Comparison of ENCODE assay signal across 1 cellular context in the genomic region with DNA sequence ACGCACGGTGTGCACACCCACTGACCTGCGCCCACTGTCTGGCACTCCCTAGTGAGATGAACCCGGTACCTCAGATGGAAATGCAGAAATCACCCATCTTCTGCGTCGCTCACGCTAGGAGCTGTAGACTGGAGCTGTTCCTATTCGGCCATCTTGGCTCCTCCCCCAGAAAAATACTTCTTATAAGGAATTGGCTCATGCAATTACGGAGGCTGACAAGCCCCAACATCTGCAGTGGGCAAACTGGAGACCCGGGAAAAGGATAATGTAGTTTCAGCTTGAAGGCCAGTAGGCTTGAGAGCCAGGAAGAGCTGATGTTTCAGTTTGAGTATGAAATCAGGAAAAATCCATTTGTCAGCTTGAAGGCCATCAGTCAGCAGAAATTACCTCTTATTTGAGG.
A peak's percentile ranks its signal among the peaks of the same experiment; 100 is the strongest.
TF ChIP-seq lines count a peak whose summit lies in the region.

No MANE protein-coding gene starts in this region.

TF ChIP-seq in K562, 482 proteins besides CTCF, POLR2A, EP300 and RAD21 (continued from another document):
- TF ChIP-seq, protein P1, sequence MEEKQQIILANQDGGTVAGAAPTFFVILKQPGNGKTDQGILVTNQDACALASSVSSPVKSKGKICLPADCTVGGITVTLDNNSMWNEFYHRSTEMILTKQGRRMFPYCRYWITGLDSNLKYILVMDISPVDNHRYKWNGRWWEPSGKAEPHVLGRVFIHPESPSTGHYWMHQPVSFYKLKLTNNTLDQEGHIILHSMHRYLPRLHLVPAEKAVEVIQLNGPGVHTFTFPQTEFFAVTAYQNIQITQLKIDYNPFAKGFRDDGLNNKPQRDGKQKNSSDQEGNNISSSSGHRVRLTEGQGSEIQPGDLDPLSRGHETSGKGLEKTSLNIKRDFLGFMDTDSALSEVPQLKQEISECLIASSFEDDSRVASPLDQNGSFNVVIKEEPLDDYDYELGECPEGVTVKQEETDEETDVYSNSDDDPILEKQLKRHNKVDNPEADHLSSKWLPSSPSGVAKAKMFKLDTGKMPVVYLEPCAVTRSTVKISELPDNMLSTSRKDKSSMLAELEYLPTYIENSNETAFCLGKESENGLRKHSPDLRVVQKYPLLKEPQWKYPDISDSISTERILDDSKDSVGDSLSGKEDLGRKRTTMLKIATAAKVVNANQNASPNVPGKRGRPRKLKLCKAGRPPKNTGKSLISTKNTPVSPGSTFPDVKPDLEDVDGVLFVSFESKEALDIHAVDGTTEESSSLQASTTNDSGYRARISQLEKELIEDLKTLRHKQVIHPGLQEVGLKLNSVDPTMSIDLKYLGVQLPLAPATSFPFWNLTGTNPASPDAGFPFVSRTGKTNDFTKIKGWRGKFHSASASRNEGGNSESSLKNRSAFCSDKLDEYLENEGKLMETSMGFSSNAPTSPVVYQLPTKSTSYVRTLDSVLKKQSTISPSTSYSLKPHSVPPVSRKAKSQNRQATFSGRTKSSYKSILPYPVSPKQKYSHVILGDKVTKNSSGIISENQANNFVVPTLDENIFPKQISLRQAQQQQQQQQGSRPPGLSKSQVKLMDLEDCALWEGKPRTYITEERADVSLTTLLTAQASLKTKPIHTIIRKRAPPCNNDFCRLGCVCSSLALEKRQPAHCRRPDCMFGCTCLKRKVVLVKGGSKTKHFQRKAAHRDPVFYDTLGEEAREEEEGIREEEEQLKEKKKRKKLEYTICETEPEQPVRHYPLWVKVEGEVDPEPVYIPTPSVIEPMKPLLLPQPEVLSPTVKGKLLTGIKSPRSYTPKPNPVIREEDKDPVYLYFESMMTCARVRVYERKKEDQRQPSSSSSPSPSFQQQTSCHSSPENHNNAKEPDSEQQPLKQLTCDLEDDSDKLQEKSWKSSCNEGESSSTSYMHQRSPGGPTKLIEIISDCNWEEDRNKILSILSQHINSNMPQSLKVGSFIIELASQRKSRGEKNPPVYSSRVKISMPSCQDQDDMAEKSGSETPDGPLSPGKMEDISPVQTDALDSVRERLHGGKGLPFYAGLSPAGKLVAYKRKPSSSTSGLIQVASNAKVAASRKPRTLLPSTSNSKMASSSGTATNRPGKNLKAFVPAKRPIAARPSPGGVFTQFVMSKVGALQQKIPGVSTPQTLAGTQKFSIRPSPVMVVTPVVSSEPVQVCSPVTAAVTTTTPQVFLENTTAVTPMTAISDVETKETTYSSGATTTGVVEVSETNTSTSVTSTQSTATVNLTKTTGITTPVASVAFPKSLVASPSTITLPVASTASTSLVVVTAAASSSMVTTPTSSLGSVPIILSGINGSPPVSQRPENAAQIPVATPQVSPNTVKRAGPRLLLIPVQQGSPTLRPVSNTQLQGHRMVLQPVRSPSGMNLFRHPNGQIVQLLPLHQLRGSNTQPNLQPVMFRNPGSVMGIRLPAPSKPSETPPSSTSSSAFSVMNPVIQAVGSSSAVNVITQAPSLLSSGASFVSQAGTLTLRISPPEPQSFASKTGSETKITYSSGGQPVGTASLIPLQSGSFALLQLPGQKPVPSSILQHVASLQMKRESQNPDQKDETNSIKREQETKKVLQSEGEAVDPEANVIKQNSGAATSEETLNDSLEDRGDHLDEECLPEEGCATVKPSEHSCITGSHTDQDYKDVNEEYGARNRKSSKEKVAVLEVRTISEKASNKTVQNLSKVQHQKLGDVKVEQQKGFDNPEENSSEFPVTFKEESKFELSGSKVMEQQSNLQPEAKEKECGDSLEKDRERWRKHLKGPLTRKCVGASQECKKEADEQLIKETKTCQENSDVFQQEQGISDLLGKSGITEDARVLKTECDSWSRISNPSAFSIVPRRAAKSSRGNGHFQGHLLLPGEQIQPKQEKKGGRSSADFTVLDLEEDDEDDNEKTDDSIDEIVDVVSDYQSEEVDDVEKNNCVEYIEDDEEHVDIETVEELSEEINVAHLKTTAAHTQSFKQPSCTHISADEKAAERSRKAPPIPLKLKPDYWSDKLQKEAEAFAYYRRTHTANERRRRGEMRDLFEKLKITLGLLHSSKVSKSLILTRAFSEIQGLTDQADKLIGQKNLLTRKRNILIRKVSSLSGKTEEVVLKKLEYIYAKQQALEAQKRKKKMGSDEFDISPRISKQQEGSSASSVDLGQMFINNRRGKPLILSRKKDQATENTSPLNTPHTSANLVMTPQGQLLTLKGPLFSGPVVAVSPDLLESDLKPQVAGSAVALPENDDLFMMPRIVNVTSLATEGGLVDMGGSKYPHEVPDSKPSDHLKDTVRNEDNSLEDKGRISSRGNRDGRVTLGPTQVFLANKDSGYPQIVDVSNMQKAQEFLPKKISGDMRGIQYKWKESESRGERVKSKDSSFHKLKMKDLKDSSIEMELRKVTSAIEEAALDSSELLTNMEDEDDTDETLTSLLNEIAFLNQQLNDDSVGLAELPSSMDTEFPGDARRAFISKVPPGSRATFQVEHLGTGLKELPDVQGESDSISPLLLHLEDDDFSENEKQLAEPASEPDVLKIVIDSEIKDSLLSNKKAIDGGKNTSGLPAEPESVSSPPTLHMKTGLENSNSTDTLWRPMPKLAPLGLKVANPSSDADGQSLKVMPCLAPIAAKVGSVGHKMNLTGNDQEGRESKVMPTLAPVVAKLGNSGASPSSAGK (IDR thresholded peaks at IDR 0.05), result peak; percentile 29
- peak; percentile 68 for TF ChIP-seq L3MBTL2 (IDR thresholded peaks at IDR 0.05)
- TF ChIP-seq, protein P2, sequence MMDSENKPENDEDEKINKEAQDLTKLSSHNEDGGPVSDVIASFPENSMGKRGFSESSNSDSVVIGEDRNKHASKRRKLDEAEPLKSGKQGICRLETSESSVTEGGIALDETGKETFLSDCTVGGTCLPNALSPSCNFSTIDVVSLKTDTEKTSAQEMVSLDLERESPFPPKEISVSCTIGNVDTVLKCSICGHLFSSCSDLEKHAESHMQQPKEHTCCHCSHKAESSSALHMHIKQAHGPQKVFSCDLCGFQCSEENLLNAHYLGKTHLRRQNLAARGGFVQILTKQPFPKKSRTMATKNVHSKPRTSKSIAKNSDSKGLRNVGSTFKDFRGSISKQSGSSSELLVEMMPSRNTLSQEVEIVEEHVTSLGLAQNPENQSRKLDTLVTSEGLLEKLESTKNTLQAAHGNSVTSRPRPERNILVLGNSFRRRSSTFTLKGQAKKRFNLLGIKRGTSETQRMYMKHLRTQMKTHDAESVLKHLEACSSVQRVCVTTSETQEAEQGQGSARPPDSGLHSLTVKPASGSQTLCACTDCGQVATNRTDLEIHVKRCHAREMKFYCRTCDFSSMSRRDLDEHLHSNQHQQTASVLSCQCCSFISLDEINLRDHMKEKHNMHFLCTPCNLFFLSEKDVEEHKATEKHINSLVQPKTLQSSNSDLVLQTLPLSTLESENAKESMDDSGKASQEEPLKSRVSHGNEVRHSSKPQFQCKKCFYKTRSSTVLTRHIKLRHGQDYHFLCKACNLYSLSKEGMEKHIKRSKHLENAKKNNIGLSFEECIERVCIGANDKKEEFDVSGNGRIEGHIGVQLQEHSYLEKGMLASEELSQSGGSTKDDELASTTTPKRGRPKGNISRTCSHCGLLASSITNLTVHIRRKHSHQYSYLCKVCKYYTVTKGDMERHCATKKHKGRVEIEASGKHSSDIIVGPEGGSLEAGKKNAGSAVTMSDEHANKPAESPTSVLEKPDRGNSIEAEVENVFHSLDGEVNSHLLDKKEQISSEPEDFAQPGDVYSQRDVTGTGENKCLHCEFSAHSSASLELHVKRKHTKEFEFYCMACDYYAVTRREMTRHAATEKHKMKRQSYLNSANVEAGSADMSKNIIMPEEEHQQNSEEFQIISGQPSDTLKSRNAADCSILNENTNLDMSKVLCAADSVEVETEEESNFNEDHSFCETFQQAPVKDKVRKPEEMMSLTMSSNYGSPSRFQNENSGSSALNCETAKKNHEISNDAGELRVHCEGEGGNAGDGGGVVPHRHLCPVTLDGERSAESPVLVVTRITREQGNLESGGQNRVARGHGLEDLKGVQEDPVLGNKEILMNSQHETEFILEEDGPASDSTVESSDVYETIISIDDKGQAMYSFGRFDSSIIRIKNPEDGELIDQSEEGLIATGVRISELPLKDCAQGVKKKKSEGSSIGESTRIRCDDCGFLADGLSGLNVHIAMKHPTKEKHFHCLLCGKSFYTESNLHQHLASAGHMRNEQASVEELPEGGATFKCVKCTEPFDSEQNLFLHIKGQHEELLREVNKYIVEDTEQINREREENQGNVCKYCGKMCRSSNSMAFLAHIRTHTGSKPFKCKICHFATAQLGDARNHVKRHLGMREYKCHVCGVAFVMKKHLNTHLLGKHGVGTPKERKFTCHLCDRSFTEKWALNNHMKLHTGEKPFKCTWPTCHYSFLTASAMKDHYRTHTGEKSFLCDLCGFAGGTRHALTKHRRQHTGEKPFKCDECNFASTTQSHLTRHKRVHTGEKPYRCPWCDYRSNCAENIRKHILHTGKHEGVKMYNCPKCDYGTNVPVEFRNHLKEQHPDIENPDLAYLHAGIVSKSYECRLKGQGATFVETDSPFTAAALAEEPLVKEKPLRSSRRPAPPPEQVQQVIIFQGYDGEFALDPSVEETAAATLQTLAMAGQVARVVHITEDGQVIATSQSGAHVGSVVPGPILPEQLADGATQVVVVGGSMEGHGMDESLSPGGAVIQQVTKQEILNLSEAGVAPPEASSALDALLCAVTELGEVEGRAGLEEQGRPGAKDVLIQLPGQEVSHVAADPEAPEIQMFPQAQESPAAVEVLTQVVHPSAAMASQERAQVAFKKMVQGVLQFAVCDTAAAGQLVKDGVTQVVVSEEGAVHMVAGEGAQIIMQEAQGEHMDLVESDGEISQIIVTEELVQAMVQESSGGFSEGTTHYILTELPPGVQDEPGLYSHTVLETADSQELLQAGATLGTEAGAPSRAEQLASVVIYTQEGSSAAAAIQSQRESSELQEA (IDR thresholded peaks at IDR 0.05; ENCODE audit: low read depth), result peak; percentile 71
